ENCODE assay signal across 8 cellular contexts in genomic region chr12:111812881-111813741, GRCh38. TPM values are rescaled to one million over a fixed set of nuclear protein-coding genes. Genes with fewer than 3 reads are reported as not detected.
DNase-seq lines count a peak whose midpoint lies in the region; ATAC-seq, FAIRE-seq and TF ChIP-seq lines count a peak whose summit lies in the region.

No MANE protein-coding gene starts in this region.

- FAIRE-seq in urothelium cell line (lab: Jason Lieb, UNC), result no peak

- no peaks in the 10 kb centered on the region for H3K9me2 ChIP-seq in SU-DHL-6 (replicated peaks; ENCODE audit: insufficient read depth, low read length)

- no peaks in the 10 kb centered on the region for H3F3A ChIP-seq in SU-DHL-6 (ENCODE audit: insufficient read depth)

- H3K9ac ChIP-seq in SU-DHL-6 (ENCODE audit: low read length), result no peak overlapping the region

- H3K9me3 ChIP-seq in SU-DHL-6 (ENCODE audit: insufficient read depth, low read length), result no peaks in the 10 kb centered on the region

- no peaks in the 10 kb centered on the region for H3K27me3 Mint-ChIP-seq in CD14-positive monocyte (ENCODE audit: low read depth in 3 of 3)
- H3K27me3 Mint-ChIP-seq in activated naive CD8-positive, alpha-beta T cell treated with anti-CD3 and anti-CD28 coated beads, Interleukin-2, amount 10 ng/mL, durations not matched to agents 7 days and 5 days, result peaks cover 3% of the 10 kb centered on the region

- H3K9me3 Mint-ChIP-seq in CD14-positive monocyte, result peaks cover 0 to 5% (median 0%) of the 10 kb centered on the region in 7 donors
- no peaks in the 10 kb centered on the region for H3K9me3 Mint-ChIP-seq in activated naive CD8-positive, alpha-beta T cell treated with anti-CD3 and anti-CD28 coated beads, Interleukin-2, amount 10 ng/mL, durations not matched to agents 7 days and 5 days

- no peaks in the 10 kb centered on the region for H3K27me3 ChIP-seq in SU-DHL-6 (ENCODE audit: low read length)

- peak overlapping the region in 5 of 7 donors; percentile 1 to 75 (median 65) for H3K27ac Mint-ChIP-seq in CD14-positive monocyte
- no peak overlapping the region for H3K27ac Mint-ChIP-seq in activated naive CD8-positive, alpha-beta T cell treated with anti-CD3 and anti-CD28 coated beads, Interleukin-2, amount 10 ng/mL, durations not matched to agents 7 days and 5 days

- H3K4me3 Mint-ChIP-seq in CD14-positive monocyte, result no peak overlapping the region
- H3K4me3 Mint-ChIP-seq in activated naive CD8-positive, alpha-beta T cell treated with anti-CD3 and anti-CD28 coated beads, Interleukin-2, amount 10 ng/mL, durations not matched to agents 7 days and 5 days, result no peak overlapping the region

- TF ChIP-seq CTCF in CD14-positive monocyte (IDR thresholded peaks at IDR 0.05), result peak; percentile 80
- TF ChIP-seq CTCF in SU-DHL-6 (IDR thresholded peaks at IDR 0.05; ENCODE audit: insufficient read depth, low read length, poor library complexity, severe bottlenecking), result peak; percentile 73

- peak overlapping the region; percentile 75 for H2AFZ ChIP-seq in SU-DHL-6 (ENCODE audit: low read depth, low read length, severe bottlenecking)

- ATAC-seq in GM21723 (IDR thresholded peaks at IDR 0.05; ENCODE audit: unreplicated experiment), result peak; percentile 81
- peak; percentile 97 for ATAC-seq in activated naive CD8-positive, alpha-beta T cell treated with anti-CD3 and anti-CD28 coated beads, Interleukin-2, amount 10 ng/mL, durations not matched to agents 7 days and 5 days (ENCODE audit: low read depth)
- ATAC-seq in Right ventricle myocardium superior (ENCODE audit: poor library complexity), result peak; percentile 97

- H3K79me2 ChIP-seq in SU-DHL-6 (ENCODE audit: insufficient read depth, low read length), result no peaks in the 10 kb centered on the region

- H3K36me3 ChIP-seq in SU-DHL-6 (ENCODE audit: low read length), result no peaks in the 10 kb centered on the region

- peak; percentile 69 for DNase-seq in CD14-positive monocyte (ENCODE audit: low spot score)
- peak; percentile 30 for DNase-seq in NCI-H1417 treated with DMSO at 0.1 percent for 48 hours (lab: John Stamatoyannopoulos, UW)
- peak; percentile 61 for DNase-seq in activated naive CD8-positive, alpha-beta T cell treated with anti-CD3 and anti-CD28 coated beads, Interleukin-2, amount 10 ng/mL, durations not matched to agents 7 days and 5 days
- DNase-seq in Right ventricle myocardium superior, result peak; percentile 75
- peak in 9 of 10 donors; percentile 42 to 93 (median 71) for DNase-seq in posterior cingulate gyrus
- peak; percentile 86 for DNase-seq in urothelium cell line (ENCODE audit: low spot score)

- no peak overlapping the region for H3K4me2 ChIP-seq in SU-DHL-6 (ENCODE audit: low read depth, low read length, poor library complexity, severe bottlenecking)

- H4K20me1 ChIP-seq in SU-DHL-6 (ENCODE audit: low read depth, low read length), result no peaks in the 10 kb centered on the region

- H3K27ac ChIP-seq in SU-DHL-6 (ENCODE audit: low read depth, low read length), result no peak overlapping the region

- peaks cover 42 to 54% of the 10 kb centered on the region in 2 donors for H3K36me3 Mint-ChIP-seq in CD14-positive monocyte
- no peaks in the 10 kb centered on the region for H3K36me3 Mint-ChIP-seq in activated naive CD8-positive, alpha-beta T cell treated with anti-CD3 and anti-CD28 coated beads, Interleukin-2, amount 10 ng/mL, durations not matched to agents 7 days and 5 days

- peaks cover 23% of the 10 kb centered on the region for H3K4me1 Mint-ChIP-seq in CD14-positive monocyte
- H3K4me1 Mint-ChIP-seq in activated naive CD8-positive, alpha-beta T cell treated with anti-CD3 and anti-CD28 coated beads, Interleukin-2, amount 10 ng/mL, durations not matched to agents 7 days and 5 days, result peaks cover 7% of the 10 kb centered on the region

- POLR2A ChIA-PET in activated naive CD8-positive, alpha-beta T cell treated with anti-CD3 and anti-CD28 coated beads, Interleukin-2, amount 10 ng/mL, durations not matched to agents 7 days and 5 days (lab: Charles Lee), result interaction anchor here (0.5 to 1.9 kb wide), 4 partner anchors 10 to 265 kb away, joined by 3 to 10 read pairs (median 4); partner anchors contain the start of genes ACAD10, BRAP and MAPKAPK5

- no peak overlapping the region for H3K4me3 ChIP-seq in SU-DHL-6 (ENCODE audit: insufficient read depth, low read length, poor library complexity, severe bottlenecking)

- intact Hi-C loops in CD14-positive monocyte (cut with micrococcal nuclease), result loop anchor here (2.0 to 10.0 kb wide), 2 partner anchors 58 to 60 kb away; no protein-coding TSS in a partner anchor
- intact Hi-C loops in Right ventricle myocardium superior (cut with DNase I), result loop anchor here (5.0 kb wide), 1 partner anchor 61 kb away; no protein-coding TSS in a partner anchor
- intact Hi-C loops in posterior cingulate gyrus (cut with DNase I), result loop anchor here (1.0 kb wide), 1 partner anchor 60 kb away; no protein-coding TSS in a partner anchor

RNA-seq across cellular contexts. Expression of gene MAPKAPK5, which starts 28.9 kb away (rescaled TPM):
- polyA plus RNA-seq in CD14-positive monocyte, result 10 to 100 TPM; 25.3 to 28.2 TPM
- total RNA-seq in activated naive CD8-positive, alpha-beta T cell treated with anti-CD3 and anti-CD28 coated beads, Interleukin-2, amount 10 ng/mL, durations not matched to agents 7 days and 5 days, result 10 to 100 TPM; 52.5 to 63.7 TPM
- 25.5 TPM for total RNA-seq in Right ventricle myocardium superior

RNA-seq across cellular contexts. Expression of gene ALDH2, which starts 46.4 kb away (rescaled TPM):
- 100 to 1,000 TPM; 384 to 404 TPM for polyA plus RNA-seq in CD14-positive monocyte
- total RNA-seq in activated naive CD8-positive, alpha-beta T cell treated with anti-CD3 and anti-CD28 coated beads, Interleukin-2, amount 10 ng/mL, durations not matched to agents 7 days and 5 days, result 1 to 10 TPM in 1 of 2 experiments, under 1 TPM in 1; 0.99 to 1.9 TPM
- 459 TPM for total RNA-seq in Right ventricle myocardium superior

Comparison
In these comparisons a context has a peak if more than half of its experiments do, and no peak if none do; other contexts are left out.
1. DNase-seq: peak in every context shown above with its lines; median percentile 86 in urothelium cell line; 75 in Right ventricle myocardium superior; 71 in posterior cingulate gyrus; 69 in CD14-positive monocyte; 61 in activated naive CD8-positive, alpha-beta T cell treated with anti-CD3 and anti-CD28 coated beads, Interleukin-2, amount 10 ng/mL, durations not matched to agents 7 days and 5 days; 30 in NCI-H1417 treated with DMSO at 0.1 percent for 48 hours.
2. RNA of gene ALDH2, which starts 46.4 kb away (total RNA-seq): 459 TPM in Right ventricle myocardium superior (single experiment); 0.99 to 1.9 TPM in activated naive CD8-positive, alpha-beta T cell treated with anti-CD3 and anti-CD28 coated beads, Interleukin-2, amount 10 ng/mL, durations not matched to agents 7 days and 5 days; every median in the first group is over 100 times any median in the second.
3. Peak in every context shown above with its lines, with median percentiles within 50 percentile points of each other: ATAC-seq.